Comparison of ENCODE assay signal across 1 cellular context in genomic region chr7:102321351-102322201, GRCh38.
A peak's percentile ranks its signal among the peaks of the same experiment; 100 is the strongest.
TF ChIP-seq lines count a peak whose summit lies in the region.

No MANE protein-coding gene starts in this region.

TF ChIP-seq in HepG2, 621 proteins besides CTCF, POLR2A, EP300 and RAD21 (continued from another document):
- 0 out of 2 replicates have a peak, but pooled peaks have one; percentile 15 for TF ChIP-seq ZBTB33 (CRISPR knock-in tag; IDR thresholded peaks at IDR 0.05)
TF ChIP-seq in HepG2: peak in this region for 1.
